Comparison of ENCODE assay signal across 22 cellular contexts in genomic region chr13:23560571-23561089, GRCh38. TPM values are rescaled to one million over a fixed set of nuclear protein-coding genes. Genes with fewer than 3 reads are reported as not detected.
A peak's percentile ranks its signal among the peaks of the same experiment; 100 is the strongest.
DNase-seq lines count a peak whose midpoint lies in the region; ATAC-seq, FAIRE-seq and TF ChIP-seq lines count a peak whose summit lies in the region.
"Had no signal": no experiment of that assay in that cellular context is flagged by ENCODE, and none has a peak within 500 bp of the region (broad histone marks: within the 10 kb centered on the region; RNA-seq: fewer than 3 reads in every experiment).

No MANE protein-coding gene starts in this region.

- in situ Hi-C loops in GM13977 (cut with MboI; ENCODE audit: low pct_unique_long_range_greater_than_20kb, low sequenced_read_pairs, unreplicated experiment): no loop called here

- TF ChIP-seq CTCF in thyroid gland (IDR thresholded peaks at IDR 0.05) (no peak), GM13977 (IDR thresholded peaks at IDR 0.05; ENCODE audit: extremely low read depth, insufficient read depth, missing control alignments) (no peak)

- H3K4me3 ChIP-seq in right cardiac atrium (ENCODE audit: low read length): no peak overlapping the region
- no peak overlapping the region for H3K4me3 ChIP-seq in thyroid gland (replicated peaks in 1 of 3)
- H3K4me3 ChIP-seq: esophagus squamous epithelium, SJCRH30, tibial artery had no signal

- ATAC-seq in GM18519 (IDR thresholded peaks at IDR 0.05; ENCODE audit: low FRiP score, unreplicated experiment) (peak; percentile 12), HG03025 (IDR thresholded peaks at IDR 0.05; ENCODE audit: low FRiP score, unreplicated experiment) (peak; percentile 28), right cardiac atrium (no peak), esophagus mucosa (no peak)
- ATAC-seq: activated CD8-positive, alpha-beta memory T cell treated with anti-CD3 and anti-CD28 coated beads, Interleukin-2, amount 10 ng/mL, durations not matched to agents 7 days and 5 days had no signal

- H3K27me3 ChIP-seq in right cardiac atrium (ENCODE audit: control insufficient read depth, insufficient read depth) (no peaks in the 10 kb centered on the region), thyroid gland (no peaks in the 10 kb centered on the region)
- H3K27me3 ChIP-seq: esophagus squamous epithelium, SJCRH30 had no signal

- intact Hi-C loops in right cardiac atrium (cut with DNase I): loop anchor here in 2 of 4 donors (5.0 to 10.0 kb wide), 2 partner anchors 88 to 96 kb away; no protein-coding TSS in a partner anchor
- intact Hi-C loops in thyroid gland (cut with DNase I): no loop called here

- no peak for TF ChIP-seq POLR2A in GM12891 (IDR thresholded peaks at IDR 0.05; ENCODE audit: low read depth, low read length)
- TF ChIP-seq POLR2A in thyroid gland (IDR thresholded peaks at IDR 0.05): no peak

- H3K9me3 ChIP-seq in right cardiac atrium (ENCODE audit: control insufficient read depth, low read length) (no peaks in the 10 kb centered on the region), thyroid gland (no peaks in the 10 kb centered on the region)
- H3K9me3 ChIP-seq: esophagus squamous epithelium, SJCRH30, tibial artery had no signal

- FAIRE-seq in GM12891 (lab: Jason Lieb, UNC): no peak
- FAIRE-seq: keratinocyte, TTC549 had no signal

- DNase-seq in GM12891 (ENCODE audit: insufficient read length, low spot score) (no peak), right cardiac atrium (no peak), thyroid gland (no peak), AML-193 (lab: John Stamatoyannopoulos, UW) (no peak), GM13977 (ENCODE audit: low spot score) (no peak)
- DNase-seq: activated CD8-positive, alpha-beta memory T cell treated with anti-CD3 and anti-CD28 coated beads, Interleukin-2, amount 10 ng/mL, durations not matched to agents 7 days and 5 days; CD4-positive, alpha-beta T cell; effector memory CD4-positive, alpha-beta T cell; esophagus squamous epithelium; GDM1; NCI-H1092 treated with DMSO at 0.1 percent for 48 hours; NCI-H2029; SJCRH30; stimulated activated CD4-positive, alpha-beta T cell treated with anti-CD3 and anti-CD28 coated beads, Interleukin-4, amount 100 ng/mL, for 24 hours; T-helper 1 cell; tibial artery had no signal

- H3K36me3 ChIP-seq in thyroid gland: no peaks in the 10 kb centered on the region
- H3K36me3 ChIP-seq: esophagus squamous epithelium, SJCRH30, tibial artery had no signal

- peak overlapping the region; percentile 91 for H3K27ac ChIP-seq in right cardiac atrium (ENCODE audit: low read length)
- H3K27ac ChIP-seq in thyroid gland: no peak overlapping the region
- H3K27ac ChIP-seq: HL-60, SJCRH30, tibial artery had no signal

- H3K4me1 ChIP-seq in right cardiac atrium (ENCODE audit: control insufficient read depth, insufficient read depth, low read length) (peaks cover 8% of the 10 kb centered on the region), thyroid gland (peaks cover 4 to 23% of the 10 kb centered on the region in 2 donors)
- H3K4me1 ChIP-seq: SJCRH30 had no signal

- WGBS in right cardiac atrium: 95% methylated on average over 7 of the region's 7 CpGs
- 93 to 94% methylated on average over 7 of the region's 7 CpGs for WGBS in thyroid gland, 2 donors

TF ChIP-seq in GM12891, 5 proteins besides CTCF, POLR2A, EP300 and RAD21:
- TF ChIP-seq POLR2AphosphoS5 (IDR thresholded peaks at IDR 0.05; ENCODE audit: low read depth, low read length): no peak
- TF ChIP-seq POU2F2 (IDR thresholded peaks at IDR 0.05; ENCODE audit: low read depth, low read length): peak; percentile 11; the same call in 1 of the 2 replicates

RNA-seq across cellular contexts. Expression of gene TNFRSF19, which starts 9.6 kb away (rescaled TPM):
- 19.6 TPM for polyA plus RNA-seq in GM12891 (2012; ENCODE audit: low read depth, missing spikeins)
- 10 to 100 TPM; 26.2 to 50.8 (median 38.6) TPM for total RNA-seq in right cardiac atrium
- polyA plus RNA-seq in right cardiac atrium: 15.6 TPM
- total RNA-seq in thyroid gland: 1 to 10 TPM; 4.9 to 9.2 (median 7.7) TPM
- 13.1 TPM for total RNA-seq in esophagus mucosa
- total RNA-seq: CD4-positive, alpha-beta T cell had no signal

Comparison
In these comparisons a context has a peak if more than half of its experiments do, and no peak if none do; other contexts are left out.
1. ATAC-seq: peak in GM18519 (single experiment) and HG03025 (single experiment); none in right cardiac atrium (0 of 2) and esophagus mucosa (single experiment).